In genomic region chr14:93234798-93235197, GRCh38 we compare ENCODE assay signal across 12 cellular contexts. TPM values are rescaled to one million over a fixed set of nuclear protein-coding genes. Genes with fewer than 3 reads are reported as not detected.
A peak's percentile ranks its signal among the peaks of the same experiment; 100 is the strongest.
DNase-seq lines count a peak whose midpoint lies in the region; ATAC-seq and TF ChIP-seq lines count a peak whose summit lies in the region.
"Had no signal": no experiment of that assay in that cellular context is flagged by ENCODE, and none has a peak within 500 bp of the region (broad histone marks: within the 10 kb centered on the region; RNA-seq: fewer than 3 reads in every experiment).

No MANE protein-coding gene starts in this region.

- peaks cover 16% of the 10 kb centered on the region for H3K27me3 Mint-ChIP-seq in stimulated activated naive CD8-positive, alpha-beta T cell treated with anti-CD3 and anti-CD28 coated beads, Interleukin-15, amount 100 ng/mL, for 72 hours

- WGBS in body of pancreas, 2 donors, result 32 to 47% methylated on average over 10 of the region's 10 CpGs

- H3K79me2 ChIP-seq in MM.1S (ENCODE audit: low read length), result no peaks in the 10 kb centered on the region

- H4K20me1 ChIP-seq in MM.1S (ENCODE audit: insufficient read depth, low read length), result no peaks in the 10 kb centered on the region

- H3K9me3 ChIP-seq in body of pancreas (no peaks in the 10 kb centered on the region), MM.1S (replicated peaks; ENCODE audit: insufficient read depth, low read length) (no peaks in the 10 kb centered on the region)

- H3K9me3 Mint-ChIP-seq in stimulated activated naive CD8-positive, alpha-beta T cell treated with anti-CD3 and anti-CD28 coated beads, Interleukin-15, amount 100 ng/mL, for 72 hours, result no peaks in the 10 kb centered on the region

- intact Hi-C loops in body of pancreas (cut with DNase I), result loop anchor here (10.0 kb wide), 1 partner anchor 390 kb away; no protein-coding TSS in a partner anchor

- H3F3A ChIP-seq in MM.1S (ENCODE audit: insufficient read depth, low read length), result no peaks in the 10 kb centered on the region

- H3K4me1 Mint-ChIP-seq in stimulated activated naive CD8-positive, alpha-beta T cell treated with anti-CD3 and anti-CD28 coated beads, Interleukin-15, amount 100 ng/mL, for 72 hours, result peaks cover 15% of the 10 kb centered on the region

- no peak overlapping the region for H3K4me2 ChIP-seq in MM.1S (ENCODE audit: low read depth, low read length)

- H3K4me1 ChIP-seq in body of pancreas (peaks cover 20% of the 10 kb centered on the region), MM.1S (ENCODE audit: low read length) (no peaks in the 10 kb centered on the region)

- no peak overlapping the region for H2AFZ ChIP-seq in MM.1S (ENCODE audit: low read length)

- peak; percentile 43 for ATAC-seq in body of pancreas
- no peak for ATAC-seq in stimulated activated naive CD8-positive, alpha-beta T cell treated with anti-CD3 and anti-CD28 coated beads, Interleukin-15, amount 100 ng/mL, for 72 hours

- H3K27ac Mint-ChIP-seq in stimulated activated naive CD8-positive, alpha-beta T cell treated with anti-CD3 and anti-CD28 coated beads, Interleukin-15, amount 100 ng/mL, for 72 hours, result no peak overlapping the region

- TF ChIP-seq CTCF in body of pancreas (IDR thresholded peaks at IDR 0.05) (no peak), MM.1S (IDR thresholded peaks at IDR 0.05; ENCODE audit: low read length) (no peak)

- H3K36me3 ChIP-seq in body of pancreas (replicated peaks in 1 of 2; ENCODE audit: insufficient read depth in 1 of 2, low read depth in 2 of 2) (no peaks in the 10 kb centered on the region), MM.1S (replicated peaks; ENCODE audit: insufficient read depth, low read length) (no peaks in the 10 kb centered on the region)

- H3K27ac ChIP-seq in body of pancreas (no peak overlapping the region), MM.1S (ENCODE audit: low read length) (no peak overlapping the region)

- TF ChIP-seq POLR2A in body of pancreas (IDR thresholded peaks at IDR 0.05), result no peak

- H3K9me2 ChIP-seq in MM.1S (replicated peaks; ENCODE audit: insufficient read depth, low read length), result no peaks in the 10 kb centered on the region

- no peak overlapping the region for H3K4me3 ChIP-seq in body of pancreas
- no peak overlapping the region for H3K4me3 ChIP-seq in MM.1S (ENCODE audit: low read length)

- H3K9ac ChIP-seq in MM.1S (ENCODE audit: low read length), result no peak overlapping the region

- H3K27me3 ChIP-seq in body of pancreas, result no peaks in the 10 kb centered on the region
- H3K27me3 ChIP-seq in MM.1S (replicated peaks; ENCODE audit: insufficient read depth, low read length), result no peaks in the 10 kb centered on the region

- DNase-seq in COR-L47 (lab: John Stamatoyannopoulos, UW) (peak; percentile 1), LHCN-M2 (ENCODE audit: low read depth) (peak; percentile 72), body of pancreas (peak in 3 of 4 donors; percentile 19 to 30 (median 24)), kidney tubule cell (ENCODE audit: low spot score) (peak; percentile 96), T-helper 1 cell (no peak), MM.1S (no peak)
- no peak for DNase-seq in stimulated activated naive CD8-positive, alpha-beta T cell treated with anti-CD3 and anti-CD28 coated beads, Interleukin-15, amount 100 ng/mL, for 72 hours
- no peak for DNase-seq in activated effector memory CD4-positive, alpha-beta T cell treated with Interleukin-2 at 50 U/mL for 16 hours
- DNase-seq: activated CD8-positive, alpha-beta memory T cell treated with anti-CD3 and anti-CD28 coated beads for 24 hours; NCI-H1436; SIG-M5; stimulated activated naive CD4-positive, alpha-beta T cell treated with Interleukin-2 at 50 U/mL for 16 hours had no signal

- no peak overlapping the region for H3K4me3 Mint-ChIP-seq in stimulated activated naive CD8-positive, alpha-beta T cell treated with anti-CD3 and anti-CD28 coated beads, Interleukin-15, amount 100 ng/mL, for 72 hours

RNA-seq across cellular contexts. Expression of gene UBR7, which starts 27.7 kb away (rescaled TPM):
- total RNA-seq in LHCN-M2 (2014; rRNA removed) (54.9 and 75.8 TPM in 2 replicates), body of pancreas (10 to 100 TPM in 1 of 2 donors, 1 to 10 TPM in 1; 4.9 to 17.4 TPM)
- polyA plus RNA-seq in LHCN-M2 (2012), result 20.1 TPM

RNA-seq across cellular contexts. Expression of gene GON7, which starts 27.9 kb away (rescaled TPM):
- total RNA-seq in LHCN-M2 (2014; rRNA removed), result 21.4 and 28.6 TPM in 2 replicates
- 9.4 TPM for polyA plus RNA-seq in LHCN-M2 (2012)
- total RNA-seq in body of pancreas, result 10 to 100 TPM in 1 of 2 donors, 1 to 10 TPM in 1; 6.5 to 11.2 TPM

RNA-seq across cellular contexts. Expression of gene LYSET, which starts 49.7 kb away (rescaled TPM):
- total RNA-seq in LHCN-M2 (2014; rRNA removed) (4.7 and 6.4 TPM in 2 replicates), body of pancreas (1 to 10 TPM in 1 of 2 donors, under 1 TPM in 1; 0.66 to 5.4 TPM)
- 15.5 TPM for polyA plus RNA-seq in LHCN-M2 (2012)

RNA-seq across cellular contexts. Expression of gene MOAP1, which starts 50.1 kb away (rescaled TPM):
- total RNA-seq in LHCN-M2 (2014; rRNA removed) (13.3 and 13.8 TPM in 2 replicates), body of pancreas (10 to 100 TPM; 10.2 to 17.9 TPM)
- polyA plus RNA-seq in LHCN-M2 (2012), result 8.8 TPM

Comparison
In these comparisons a context has a peak if more than half of its experiments do, and no peak if none do; other contexts are left out.
1. DNase-seq: peak in COR-L47 (single experiment), LHCN-M2 (single experiment), body of pancreas (3 of 4) and kidney tubule cell (single experiment); none in stimulated activated naive CD8-positive, alpha-beta T cell treated with anti-CD3 and anti-CD28 coated beads, Interleukin-15, amount 100 ng/mL, for 72 hours (0 of 2), T-helper 1 cell (0 of 5), MM.1S (single experiment) and activated effector memory CD4-positive, alpha-beta T cell treated with Interleukin-2 at 50 U/mL for 16 hours (single experiment).